Comparison of ENCODE assay signal across 13 cellular contexts in genomic region chr1:44068442-44068861, GRCh38. TPM values are rescaled to one million over a fixed set of nuclear protein-coding genes. Genes with fewer than 3 reads are reported as not detected.
DNase-seq lines count a peak whose midpoint lies in the region; ATAC-seq and TF ChIP-seq lines count a peak whose summit lies in the region.
"Had no signal": no experiment of that assay in that cellular context is flagged by ENCODE, and none has a peak within 500 bp of the region (broad histone marks: within the 10 kb centered on the region; RNA-seq: fewer than 3 reads in every experiment).

No MANE protein-coding gene starts in this region.

- POLR2A ChIA-PET in activated naive CD8-positive, alpha-beta T cell treated with anti-CD3 and anti-CD28 coated beads, Interleukin-2, amount 10 ng/mL, durations not matched to agents 7 days and 5 days (lab: Charles Lee) = no interaction called here

- ATAC-seq in activated naive CD8-positive, alpha-beta T cell treated with anti-CD3 and anti-CD28 coated beads, Interleukin-2, amount 10 ng/mL, durations not matched to agents 7 days and 5 days (ENCODE audit: low read depth) = peak; percentile 45
- peak; percentile 61 to 72 for ATAC-seq in upper lobe of left lung (ENCODE audit: low FRiP score in 2 of 2)

- peak overlapping the region; percentile 24 for H3K4me3 Mint-ChIP-seq in activated naive CD8-positive, alpha-beta T cell treated with anti-CD3 and anti-CD28 coated beads, Interleukin-2, amount 10 ng/mL, durations not matched to agents 7 days and 5 days
- no peak overlapping the region for H3K4me3 Mint-ChIP-seq in activated naive CD8-positive, alpha-beta T cell treated with anti-CD3 and anti-CD28 coated beads for 36 hours
- H3K4me3 Mint-ChIP-seq: activated CD4-positive, alpha-beta memory T cell treated with anti-CD3 and anti-CD28 coated beads for 36 hours; endodermal cell; natural killer cell treated with Interleukin-12 subunit alpha and Interleukin-12 subunit beta and Interleukin-15 and Interleukin-18, amount 100 ng/mL, for 72 hours had no signal

- peak overlapping the region; percentile 54 to 75 (median 70) for H3K27ac ChIP-seq in upper lobe of left lung

- H3K36me3 Mint-ChIP-seq in activated naive CD8-positive, alpha-beta T cell treated with anti-CD3 and anti-CD28 coated beads, Interleukin-2, amount 10 ng/mL, durations not matched to agents 7 days and 5 days = peaks cover 1% of the 10 kb centered on the region
- H3K36me3 Mint-ChIP-seq in activated naive CD8-positive, alpha-beta T cell treated with anti-CD3 and anti-CD28 coated beads for 36 hours = no peaks in the 10 kb centered on the region
- H3K36me3 Mint-ChIP-seq: activated CD4-positive, alpha-beta memory T cell treated with anti-CD3 and anti-CD28 coated beads for 36 hours; natural killer cell treated with Interleukin-12 subunit alpha and Interleukin-12 subunit beta and Interleukin-15 and Interleukin-18, amount 100 ng/mL, for 72 hours had no signal

- peaks cover 7 to 18% (median 12%) of the 10 kb centered on the region in 4 donors for H3K4me1 ChIP-seq in upper lobe of left lung

- no peak for DNase-seq in activated naive CD8-positive, alpha-beta T cell treated with anti-CD3 and anti-CD28 coated beads, Interleukin-2, amount 10 ng/mL, durations not matched to agents 7 days and 5 days
- no peak for DNase-seq in activated naive CD8-positive, alpha-beta T cell treated with anti-CD3 and anti-CD28 coated beads for 36 hours
- peak; percentile 50 for DNase-seq in RPMI8226
- DNase-seq in left kidney (ENCODE audit: low read depth, low spot score) = peak; percentile 61
- peak in 1 of 2 donors; percentile 42 for DNase-seq in upper lobe of left lung
- no peak for DNase-seq in D341Med (ENCODE audit: low spot score)
- DNase-seq in stimulated activated CD4-positive, alpha-beta T cell treated with anti-CD3 and anti-CD28 coated beads, Interleukin-4, amount 100 ng/mL, for 4 hours = no peak
- DNase-seq in dedifferentiated amniotic fluid mesenchymal stem cell (ENCODE audit: extremely low spot score) = no peak
- DNase-seq: 8988T; activated CD4-positive, alpha-beta memory T cell treated with anti-CD3 and anti-CD28 coated beads for 36 hours; endodermal cell had no signal

- peak in 3 of 4 donors; percentile 37 to 88 (median 83) for TF ChIP-seq EP300 in upper lobe of left lung (IDR thresholded peaks at IDR 0.05)

- no peaks in the 10 kb centered on the region for H3K27me3 ChIP-seq in upper lobe of left lung

- 41 to 46% methylated on average over 2 of the region's 2 CpGs for WGBS in upper lobe of left lung, 2 donors

- peaks cover 25% of the 10 kb centered on the region for H3K27me3 Mint-ChIP-seq in activated naive CD8-positive, alpha-beta T cell treated with anti-CD3 and anti-CD28 coated beads, Interleukin-2, amount 10 ng/mL, durations not matched to agents 7 days and 5 days
- peaks cover 34% of the 10 kb centered on the region for H3K27me3 Mint-ChIP-seq in activated naive CD8-positive, alpha-beta T cell treated with anti-CD3 and anti-CD28 coated beads for 36 hours

- no peak overlapping the region for H3K4me3 ChIP-seq in upper lobe of left lung

- no peaks in the 10 kb centered on the region for H3K36me3 ChIP-seq in upper lobe of left lung

- H3K27ac Mint-ChIP-seq in activated naive CD8-positive, alpha-beta T cell treated with anti-CD3 and anti-CD28 coated beads, Interleukin-2, amount 10 ng/mL, durations not matched to agents 7 days and 5 days = peak overlapping the region; percentile 30
- H3K27ac Mint-ChIP-seq in activated naive CD8-positive, alpha-beta T cell treated with anti-CD3 and anti-CD28 coated beads for 36 hours = no peak overlapping the region
- H3K27ac Mint-ChIP-seq: activated CD4-positive, alpha-beta memory T cell treated with anti-CD3 and anti-CD28 coated beads for 36 hours; endodermal cell; natural killer cell treated with Interleukin-12 subunit alpha and Interleukin-12 subunit beta and Interleukin-15 and Interleukin-18, amount 100 ng/mL, for 72 hours had no signal

- no peak for TF ChIP-seq CTCF in upper lobe of left lung (IDR thresholded peaks at IDR 0.05)

- H3K9me3 ChIP-seq in upper lobe of left lung = no peaks in the 10 kb centered on the region

- peaks cover 10% of the 10 kb centered on the region for H3K4me1 Mint-ChIP-seq in activated naive CD8-positive, alpha-beta T cell treated with anti-CD3 and anti-CD28 coated beads, Interleukin-2, amount 10 ng/mL, durations not matched to agents 7 days and 5 days
- H3K4me1 Mint-ChIP-seq in activated naive CD8-positive, alpha-beta T cell treated with anti-CD3 and anti-CD28 coated beads for 36 hours = peaks cover 6% of the 10 kb centered on the region

- no peak for TF ChIP-seq POLR2A in upper lobe of left lung (IDR thresholded peaks at IDR 0.05)

- no peaks in the 10 kb centered on the region for H3K9me3 Mint-ChIP-seq in activated naive CD8-positive, alpha-beta T cell treated with anti-CD3 and anti-CD28 coated beads, Interleukin-2, amount 10 ng/mL, durations not matched to agents 7 days and 5 days
- H3K9me3 Mint-ChIP-seq in activated naive CD8-positive, alpha-beta T cell treated with anti-CD3 and anti-CD28 coated beads for 36 hours = no peaks in the 10 kb centered on the region
- H3K9me3 Mint-ChIP-seq: activated CD4-positive, alpha-beta memory T cell treated with anti-CD3 and anti-CD28 coated beads for 36 hours; natural killer cell treated with Interleukin-12 subunit alpha and Interleukin-12 subunit beta and Interleukin-15 and Interleukin-18, amount 100 ng/mL, for 72 hours had no signal

RNA-seq across cellular contexts. Expression of gene SLC6A9, which starts 37.2 kb away (rescaled TPM):
- total RNA-seq in activated naive CD8-positive, alpha-beta T cell treated with anti-CD3 and anti-CD28 coated beads, Interleukin-2, amount 10 ng/mL, durations not matched to agents 7 days and 5 days = 1 to 10 TPM; 1.9 to 3.0 TPM
- total RNA-seq in activated naive CD8-positive, alpha-beta T cell treated with anti-CD3 and anti-CD28 coated beads for 36 hours = 10 to 100 TPM; 13.5 to 14.8 TPM
- 10 to 100 TPM in 5 of 6 donors, 1 to 10 TPM in 1; 5.6 to 23.1 (median 19.5) TPM for total RNA-seq in upper lobe of left lung

RNA-seq across cellular contexts. Expression of gene KLF17, which starts 50.2 kb away (rescaled TPM):
- total RNA-seq in activated naive CD8-positive, alpha-beta T cell treated with anti-CD3 and anti-CD28 coated beads, Interleukin-2, amount 10 ng/mL, durations not matched to agents 7 days and 5 days = not detected
- not detected for total RNA-seq in activated naive CD8-positive, alpha-beta T cell treated with anti-CD3 and anti-CD28 coated beads for 36 hours
- under 1 TPM in 5 of 6 donors, not detected in 1; 0.11 to 0.39 (median 0.33) TPM for total RNA-seq in upper lobe of left lung
- total RNA-seq: activated CD4-positive, alpha-beta memory T cell treated with anti-CD3 and anti-CD28 coated beads for 36 hours; Daoy; endodermal cell; natural killer cell treated with Interleukin-12 subunit alpha and Interleukin-12 subunit beta and Interleukin-15 and Interleukin-18, amount 100 ng/mL, for 72 hours had no signal

Comparison
In these comparisons a context has a peak if more than half of its experiments do, and no peak if none do; other contexts are left out.
1. DNase-seq: peak in RPMI8226 (single experiment) and left kidney (single experiment); none in activated naive CD8-positive, alpha-beta T cell treated with anti-CD3 and anti-CD28 coated beads, Interleukin-2, amount 10 ng/mL, durations not matched to agents 7 days and 5 days (single experiment), activated naive CD8-positive, alpha-beta T cell treated with anti-CD3 and anti-CD28 coated beads for 36 hours (single experiment), D341Med (single experiment), stimulated activated CD4-positive, alpha-beta T cell treated with anti-CD3 and anti-CD28 coated beads, Interleukin-4, amount 100 ng/mL, for 4 hours (0 of 2) and dedifferentiated amniotic fluid mesenchymal stem cell (single experiment).